ENCODE assay signal across 11 cellular contexts in genomic region chr6:27593200-27593818, GRCh38.
DNase-seq lines count a peak whose midpoint lies in the region; ATAC-seq and TF ChIP-seq lines count a peak whose summit lies in the region.
"Had no signal": no experiment of that assay in that cellular context is flagged by ENCODE, and none has a peak within 500 bp of the region (broad histone marks: within the 10 kb centered on the region; RNA-seq: fewer than 3 reads in every experiment).

No MANE protein-coding gene starts in this region.

- H3K36me3 ChIP-seq in mammary epithelial cell (ENCODE audit: insufficient read depth, low read length) (no peaks in the 10 kb centered on the region), subcutaneous abdominal adipose tissue (ENCODE audit: control insufficient read depth in 5 of 5, insufficient read depth in 5 of 5, low read length in 5 of 5) (no peaks in the 10 kb centered on the region), left lung (no peaks in the 10 kb centered on the region), stomach (no peaks in the 10 kb centered on the region)

- CTCF ChIA-PET in mammary epithelial cell (lab: Charles Lee; ENCODE audit: low non-redundant PET) = interaction anchor here (0.7 kb wide), 1 partner anchor 159 kb away, joined by 5 read pairs; no protein-coding TSS in a partner anchor
- CTCF ChIA-PET in MCF 10A (lab: Yijun Ruan, JAX) = no interaction called here
- CTCF ChIA-PET in activated CD4-positive, alpha-beta T cell treated with anti-CD3 and anti-CD28 coated beads, Interleukin-2, amount 10 ng/mL, durations not matched to agents 7 days and 5 days (lab: Charles Lee) = interaction anchor here (0.8 to 1.4 kb wide), 3 partner anchors 12 to 280 kb away, joined by 3 to 4 read pairs (median 3); no protein-coding TSS in a partner anchor

- H3K4me2 ChIP-seq in mammary epithelial cell (ENCODE audit: insufficient read depth, low read depth, low read length) = peak overlapping the region; percentile 69

- H3K9me3 Mint-ChIP-seq in MCF 10A (ENCODE audit: unreplicated experiment) = no peaks in the 10 kb centered on the region
- H3K9me3 Mint-ChIP-seq in activated CD4-positive, alpha-beta T cell treated with anti-CD3 and anti-CD28 coated beads, Interleukin-2, amount 10 ng/mL, durations not matched to agents 7 days and 5 days = no peaks in the 10 kb centered on the region
- H3K9me3 Mint-ChIP-seq: brain, memory B cell had no signal

- H3K27ac ChIP-seq in mammary epithelial cell (ENCODE audit: insufficient read depth, low read depth, low read length) (no peak overlapping the region), subcutaneous abdominal adipose tissue (ENCODE audit: low read depth, low read length) (no peak overlapping the region), left lung (no peak overlapping the region), stomach (no peak overlapping the region)

- H3K4me1 Mint-ChIP-seq in MCF 10A (ENCODE audit: insufficient read depth, unreplicated experiment) = no peaks in the 10 kb centered on the region
- peaks cover 2% of the 10 kb centered on the region for H3K4me1 Mint-ChIP-seq in activated CD4-positive, alpha-beta T cell treated with anti-CD3 and anti-CD28 coated beads, Interleukin-2, amount 10 ng/mL, durations not matched to agents 7 days and 5 days
- H3K4me1 Mint-ChIP-seq: brain; CD4-positive, alpha-beta memory T cell; memory B cell had no signal

- TF ChIP-seq POLR2A in stomach (IDR thresholded peaks at IDR 0.05) = no peak

- H3K9ac ChIP-seq in mammary epithelial cell (ENCODE audit: insufficient read depth, low read length) (no peak overlapping the region), subcutaneous abdominal adipose tissue (ENCODE audit: low read length in 5 of 5) (no peak overlapping the region)

- ATAC-seq in HG03460 (IDR thresholded peaks at IDR 0.05; ENCODE audit: unreplicated experiment) (peak; percentile 14), left lung (no peak)

- WGBS in mammary epithelial cell (ENCODE audit: low coverage, missing lambda C conversion rate) = 10% methylated on average over 14 of the region's 19 CpGs
- 14 to 21% (median 15%) methylated on average over 19 of the region's 19 CpGs for WGBS in stomach, 5 donors

- in situ Hi-C loops in mammary epithelial cell (cut with MboI; ENCODE audit: low sequenced_read_pairs in 2 of 2) = no loop called here

- BruUV-seq in mammary epithelial cell (replicated peaks; lab: Mats Ljungman, UMichigan) (no TSS peak), MCF 10A (replicated peaks; lab: Mats Ljungman, UMichigan) (no TSS peak)

- H3K79me2 ChIP-seq in mammary epithelial cell (ENCODE audit: insufficient read depth, low read length) = no peaks in the 10 kb centered on the region

- no peak overlapping the region for H3K27ac Mint-ChIP-seq in MCF 10A (ENCODE audit: low read depth, unreplicated experiment)
- H3K27ac Mint-ChIP-seq in activated CD4-positive, alpha-beta T cell treated with anti-CD3 and anti-CD28 coated beads, Interleukin-2, amount 10 ng/mL, durations not matched to agents 7 days and 5 days = no peak overlapping the region
- H3K27ac Mint-ChIP-seq: brain, memory B cell had no signal

- H3K36me3 Mint-ChIP-seq in MCF 10A (ENCODE audit: insufficient read depth, unreplicated experiment) = no peaks in the 10 kb centered on the region
- no peaks in the 10 kb centered on the region for H3K36me3 Mint-ChIP-seq in activated CD4-positive, alpha-beta T cell treated with anti-CD3 and anti-CD28 coated beads, Interleukin-2, amount 10 ng/mL, durations not matched to agents 7 days and 5 days (ENCODE audit: low read depth)
- H3K36me3 Mint-ChIP-seq: brain; CD4-positive, alpha-beta memory T cell; memory B cell had no signal

- no peak for TF ChIP-seq CTCF in mammary epithelial cell (conservative IDR thresholded peaks at IDR 0.05 in 1 of 2, IDR thresholded peaks at IDR 0.05 in 1 of 2; ENCODE audit: extremely low read depth in 1 of 2, insufficient read depth in 1 of 2, low read depth in 1 of 2, low read length in 2 of 2)
- TF ChIP-seq CTCF in MCF 10A (IDR thresholded peaks at IDR 0.05; ENCODE audit: unreplicated experiment) = no peak
- TF ChIP-seq CTCF in left lung (IDR thresholded peaks at IDR 0.05) = no peak
- no peak for TF ChIP-seq CTCF in stomach (IDR thresholded peaks at IDR 0.05)

- H3K4me1 ChIP-seq in mammary epithelial cell (ENCODE audit: insufficient read depth, low read length) (peaks cover 13% of the 10 kb centered on the region), subcutaneous abdominal adipose tissue (ENCODE audit: control insufficient read depth in 5 of 5, insufficient read depth in 5 of 5, low read length in 5 of 5) (peaks cover 2 to 20% (median 16%) of the 10 kb centered on the region in 5 donors), left lung (no peaks in the 10 kb centered on the region), stomach (peaks cover 0 to 17% (median 2%) of the 10 kb centered on the region in 4 donors)

- H3K9me3 ChIP-seq in mammary epithelial cell (replicated peaks; ENCODE audit: insufficient read depth, low read length) = no peaks in the 10 kb centered on the region
- H3K9me3 ChIP-seq in subcutaneous abdominal adipose tissue (ENCODE audit: control insufficient read depth in 5 of 5, low read length in 5 of 5) = peaks cover 0 to 2% (median 0%) of the 10 kb centered on the region in 5 donors
- H3K9me3 ChIP-seq in left lung = no peaks in the 10 kb centered on the region
- peaks cover 0 to 15% (median 0%) of the 10 kb centered on the region in 4 donors for H3K9me3 ChIP-seq in stomach

- POLR2A ChIA-PET in MCF 10A (lab: Yijun Ruan, JAX) = interaction anchor here (0.8 to 1.8 kb wide), 7 partner anchors 9 to 298 kb away, joined by 3 to 6 read pairs (median 3); no protein-coding TSS in a partner anchor
- POLR2A ChIA-PET in activated CD4-positive, alpha-beta T cell treated with anti-CD3 and anti-CD28 coated beads, Interleukin-2, amount 10 ng/mL, durations not matched to agents 7 days and 5 days (lab: Charles Lee) = no interaction called here

- H4K20me1 ChIP-seq in mammary epithelial cell (ENCODE audit: insufficient read depth, low read length) = no peaks in the 10 kb centered on the region

- H3K4me3 Mint-ChIP-seq in MCF 10A (ENCODE audit: unreplicated experiment) = no peak overlapping the region
- H3K4me3 Mint-ChIP-seq in activated CD4-positive, alpha-beta T cell treated with anti-CD3 and anti-CD28 coated beads, Interleukin-2, amount 10 ng/mL, durations not matched to agents 7 days and 5 days = no peak overlapping the region
- H3K4me3 Mint-ChIP-seq: brain, memory B cell had no signal

- intact Hi-C loops in mammary epithelial cell (cut with micrococcal nuclease) = loop anchor here (2.0 to 5.0 kb wide), 4 partner anchors 41 to 1144 kb away; partner anchors contain the start of gene POM121L2
- intact Hi-C loops in MCF 10A (cut with micrococcal nuclease) = loop anchor here (5.0 kb wide), 1 partner anchor 159 kb away; no protein-coding TSS in a partner anchor
- intact Hi-C loops in left lung (cut with DNase I) = no loop called here
- intact Hi-C loops in stomach (cut with DNase I; ENCODE audit: low total_unique reads) = no loop called here

- TF ChIP-seq EP300 in stomach (IDR thresholded peaks at IDR 0.05) = no peak

- H3K27me3 Mint-ChIP-seq in MCF 10A (ENCODE audit: insufficient read depth, unreplicated experiment) = no peaks in the 10 kb centered on the region
- H3K27me3 Mint-ChIP-seq in activated CD4-positive, alpha-beta T cell treated with anti-CD3 and anti-CD28 coated beads, Interleukin-2, amount 10 ng/mL, durations not matched to agents 7 days and 5 days = peaks cover 33% of the 10 kb centered on the region

- H3K27me3 ChIP-seq in mammary epithelial cell (ENCODE audit: insufficient read depth, low read length) (no peaks in the 10 kb centered on the region), subcutaneous abdominal adipose tissue (ENCODE audit: control insufficient read depth in 5 of 5, insufficient read depth in 4 of 5, low read length in 5 of 5) (peaks cover 9 to 24% (median 18%) of the 10 kb centered on the region in 5 donors), left lung (peaks cover 44 to 98% of the 10 kb centered on the region in 2 donors), stomach (peaks cover 14 to 89% (median 61%) of the 10 kb centered on the region in 3 donors)

- DNase-seq in mammary epithelial cell = no peak
- DNase-seq in MCF 10A (ENCODE audit: unreplicated experiment) = no peak
- DNase-seq in dermis blood vessel endothelial cell = peak; percentile 3
- no peak for DNase-seq in left lung
- DNase-seq in activated CD4-positive, alpha-beta T cell treated with anti-CD3 and anti-CD28 coated beads, Interleukin-2, amount 10 ng/mL, durations not matched to agents 7 days and 5 days = no peak
- no peak for DNase-seq in stomach

- dilution Hi-C loops in mammary epithelial cell (cut with HindIII; ENCODE audit: low sequenced_read_pairs) = no loop called here

- H3K4me3 ChIP-seq in mammary epithelial cell (replicated peaks in 1 of 3; ENCODE audit: insufficient read depth in 1 of 3, low read depth in 2 of 3, low read length in 3 of 3) (peak overlapping the region; percentile 13 to 48 (median 37)), subcutaneous abdominal adipose tissue (ENCODE audit: low read depth in 1 of 5, low read length in 5 of 5) (peak overlapping the region; percentile 0 to 55 (median 38)), left lung (no peak overlapping the region), stomach (no peak overlapping the region)

- H2AFZ ChIP-seq in mammary epithelial cell (ENCODE audit: low read depth, low read length) = peak overlapping the region; percentile 49

Comparison
In these comparisons a context has a peak if more than half of its experiments do, and no peak if none do; other contexts are left out.
1. H3K4me3 ChIP-seq: peak in mammary epithelial cell (3 of 3) and subcutaneous abdominal adipose tissue (5 of 5); none in left lung (0 of 2) and stomach (0 of 4).
2. intact Hi-C loops: an anchor here in mammary epithelial cell (2.0 to 5.0 kb wide) and MCF 10A (5.0 kb wide); none called in left lung and stomach.